33 cellular contexts compared by ENCODE assay signal in genomic region chr14:104955396-104955770, GRCh38. TPM values are rescaled to one million over a fixed set of nuclear protein-coding genes. Genes with fewer than 3 reads are reported as not detected.
"Had no signal": no experiment of that assay in that cellular context is flagged by ENCODE, and none has a peak within 500 bp of the region (broad histone marks: within the 10 kb centered on the region; RNA-seq: fewer than 3 reads in every experiment).

No MANE protein-coding gene starts in this region.

- H3K9me3 Mint-ChIP-seq: activated CD4-positive, alpha-beta T cell treated with anti-CD3 and anti-CD28 coated beads, Interleukin-2, amount 10 ng/mL, durations not matched to agents 24 days and 14 days; activated CD8-positive, alpha-beta T cell treated with anti-CD3 and anti-CD28 coated beads for 36 hours; activated naive CD4-positive, alpha-beta T cell treated with anti-CD3 and anti-CD28 coated beads for 36 hours; activated naive CD4-positive, alpha-beta T cell treated with anti-CD3 and anti-CD28 coated beads, Interleukin-2, amount 50 U/mL, for 72 hours; activated T-helper 2 cell treated with anti-CD3 and anti-CD28 coated beads, Interferon-gamma antibody, Interleukin-2, Interleukin-4, amounts not matched to agents 10 μg/mL and 5 μg/mL and 100 μg/mL, durations not matched to agents 14 hours and 24 hours and 36 hours; T-helper 1 cell treated with Interleukin-12 subunit alpha and Interleukin-12 subunit beta and Interleukin-4 antibody, amounts not matched to agents 30 μg/mL and 1 μg/mL, for 36 hours; T-helper 2 cell treated with Interferon-gamma antibody and Interleukin-4, amounts not matched to agents 5 μg/mL and 100 μg/mL, for 36 hours had no signal

- FAIRE-seq: astrocyte, TTC549 had no signal

- H3K27ac Mint-ChIP-seq: activated CD4-positive, alpha-beta T cell treated with anti-CD3 and anti-CD28 coated beads, Interleukin-2, amount 10 ng/mL, durations not matched to agents 24 days and 14 days; activated CD8-positive, alpha-beta T cell treated with anti-CD3 and anti-CD28 coated beads for 36 hours; activated naive CD4-positive, alpha-beta T cell treated with anti-CD3 and anti-CD28 coated beads for 36 hours; activated T-helper 2 cell treated with anti-CD3 and anti-CD28 coated beads, Interferon-gamma antibody, Interleukin-2, Interleukin-4, amounts not matched to agents 10 μg/mL and 5 μg/mL and 100 μg/mL, durations not matched to agents 14 hours and 24 hours and 36 hours; IgD-negative memory B cell; T-helper 1 cell treated with Interleukin-12 subunit alpha and Interleukin-12 subunit beta and Interleukin-4 antibody, amounts not matched to agents 30 μg/mL and 1 μg/mL, for 36 hours; T-helper 2 cell treated with Interferon-gamma antibody and Interleukin-4, amounts not matched to agents 5 μg/mL and 100 μg/mL, for 36 hours had no signal

- H3K9ac ChIP-seq: SK-N-SH had no signal

- DNase-seq: activated CD4-positive, alpha-beta T cell treated with anti-CD3 and anti-CD28 coated beads, Interleukin-2, amount 10 ng/mL, durations not matched to agents 24 days and 14 days; activated CD4-positive, alpha-beta T cell treated with anti-CD3 and anti-CD28 coated beads, Interleukin-2, amount 50 U/mL, for 4 hours; activated CD8-positive, alpha-beta T cell treated with anti-CD3 and anti-CD28 coated beads for 36 hours; activated gamma-delta T cell treated with Interleukin-2 at 50 U/mL for 16 hours; activated naive CD4-positive, alpha-beta T cell treated with anti-CD3 and anti-CD28 coated beads for 36 hours; activated T-cell treated with anti-CD3 and anti-CD28 coated beads, Interleukin-2, amount 50 U/mL, for 1 hour; adrenal gland; body of pancreas; central memory CD4-positive, alpha-beta T cell; Kasumi-1; KBM-7; MG63; NCI-H1048; NCI-H1105 treated with DMSO at 0.1 percent for 48 hours; NCI-H1436; NCI-H1694; NCI-H1930; NCI-H2081 treated with DMSO at 0.1 percent for 48 hours; NCI-H345; NCI-H524 treated with DMSO at 0.1 percent for 48 hours; PC-3; SHP77 treated with DMSO at 0.1 percent for 48 hours; SK-N-SH had no signal

- H3K4me1 ChIP-seq: adrenal gland, SJSA1 had no signal

- H3K4me1 Mint-ChIP-seq: activated CD4-positive, alpha-beta T cell treated with anti-CD3 and anti-CD28 coated beads, Interleukin-2, amount 10 ng/mL, durations not matched to agents 24 days and 14 days had no signal

- H3K4me2 ChIP-seq: SK-N-SH had no signal

- H3K27me3 ChIP-seq: body of pancreas, MG63, SJSA1 had no signal

- H3K4me3 ChIP-seq: adrenal gland, body of pancreas, MG63, SJSA1 had no signal

- H3K27ac ChIP-seq: adrenal gland, body of pancreas, SJSA1 had no signal

- H3K36me3 Mint-ChIP-seq: activated naive CD4-positive, alpha-beta T cell treated with anti-CD3 and anti-CD28 coated beads, Interleukin-2, amount 50 U/mL, for 72 hours had no signal

- H3K9me3 ChIP-seq: adrenal gland, body of pancreas, MG63, SJSA1, SK-N-SH had no signal

- ATAC-seq: activated CD8-positive, alpha-beta T cell treated with anti-CD3 and anti-CD28 coated beads for 36 hours; activated naive CD4-positive, alpha-beta T cell treated with anti-CD3 and anti-CD28 coated beads, Interleukin-2, amount 50 U/mL, for 72 hours; body of pancreas; PC-3 had no signal

- H3K36me3 ChIP-seq: adrenal gland, MG63, SJSA1 had no signal

- H3K4me3 Mint-ChIP-seq: activated CD4-positive, alpha-beta T cell treated with anti-CD3 and anti-CD28 coated beads, Interleukin-2, amount 10 ng/mL, durations not matched to agents 24 days and 14 days; activated CD8-positive, alpha-beta T cell treated with anti-CD3 and anti-CD28 coated beads for 36 hours; activated naive CD4-positive, alpha-beta T cell treated with anti-CD3 and anti-CD28 coated beads for 36 hours; IgD-negative memory B cell; T-helper 1 cell treated with Interleukin-12 subunit alpha and Interleukin-12 subunit beta and Interleukin-4 antibody, amounts not matched to agents 30 μg/mL and 1 μg/mL, for 36 hours; T-helper 2 cell treated with Interferon-gamma antibody and Interleukin-4, amounts not matched to agents 5 μg/mL and 100 μg/mL, for 36 hours had no signal

RNA-seq across cellular contexts. Expression of gene PLD4, which starts 30.7 kb away (rescaled TPM):
- total RNA-seq: activated CD8-positive, alpha-beta memory T cell treated with anti-CD3 and anti-CD28 coated beads for 36 hours; activated CD8-positive, alpha-beta T cell treated with anti-CD3 and anti-CD28 coated beads for 36 hours; activated naive CD4-positive, alpha-beta T cell treated with anti-CD3 and anti-CD28 coated beads for 36 hours; body of pancreas; NCI-H460; SJSA1 had no signal
